In the genomic region with DNA sequence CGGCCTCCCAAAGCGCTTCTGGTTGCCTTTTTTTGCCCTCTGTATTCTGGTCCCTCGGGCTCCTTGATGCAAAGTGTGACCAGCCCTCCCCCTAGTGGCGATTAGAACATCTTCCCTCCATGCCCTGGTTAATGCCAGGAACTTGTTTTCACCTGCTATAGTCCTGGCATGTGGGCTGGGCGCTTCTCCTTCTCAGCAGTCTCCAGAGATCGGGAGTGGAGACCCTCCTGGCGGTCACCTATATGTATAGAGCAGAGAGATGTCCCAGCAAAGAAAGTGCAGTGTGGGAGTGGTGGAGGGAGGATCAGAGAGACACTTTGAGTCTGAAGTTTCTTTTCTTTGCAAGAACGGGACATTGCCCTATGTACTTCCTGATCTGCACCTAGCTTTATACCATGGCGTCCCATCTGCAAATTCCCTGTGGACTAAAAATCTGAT, we compare ENCODE assay signal across 8 cellular contexts.
DNase-seq lines count a peak whose midpoint lies in the region; ATAC-seq and TF ChIP-seq lines count a peak whose summit lies in the region.

No MANE protein-coding gene starts in this region.

- no peaks in the 10 kb centered on the region for H3K9me3 Mint-ChIP-seq in activated T-helper 1 cell treated with anti-CD3 and anti-CD28 coated beads, Interleukin-12 subunit alpha, Interleukin-12 subunit beta, Interleukin-2, Interleukin-4 antibody, amounts not matched to agents 30 ng/mL and 10 ng/mL and 1 ng/mL, durations not matched to agents 14 hours and 24 hours and 36 hours

- no peaks in the 10 kb centered on the region for H4K20me1 ChIP-seq in OCI-LY7 (ENCODE audit: insufficient read depth, low read length)

- H3K36me3 ChIP-seq in OCI-LY7 (ENCODE audit: insufficient read depth, low read length) = no peaks in the 10 kb centered on the region

- H3K27me3 Mint-ChIP-seq in activated T-helper 1 cell treated with anti-CD3 and anti-CD28 coated beads, Interleukin-12 subunit alpha, Interleukin-12 subunit beta, Interleukin-2, Interleukin-4 antibody, amounts not matched to agents 30 ng/mL and 10 ng/mL and 1 ng/mL, durations not matched to agents 14 hours and 24 hours and 36 hours (ENCODE audit: insufficient read depth) = peaks cover 14% of the 10 kb centered on the region

- H3K9me3 ChIP-seq in OCI-LY7 (ENCODE audit: low read length) = no peaks in the 10 kb centered on the region

- no peak overlapping the region for H3K4me3 ChIP-seq in OCI-LY7 (ENCODE audit: low read depth, low read length, poor library complexity, severe bottlenecking)
- H3K4me3 ChIP-seq in coronary artery = no peak overlapping the region

- CTCF ChIA-PET in OCI-LY7 (lab: Charles Lee; ENCODE audit: unreplicated experiment) = no interaction called here

- H3K27ac ChIP-seq in OCI-LY7 (ENCODE audit: low read depth, low read length, poor library complexity, severe bottlenecking) = no peak overlapping the region
- H3K27ac ChIP-seq in coronary artery = no peak overlapping the region

- H3K4me1 ChIP-seq in OCI-LY7 (ENCODE audit: insufficient read depth, low read length, poor library complexity, severe bottlenecking) = no peaks in the 10 kb centered on the region

- H3K27ac Mint-ChIP-seq in activated T-helper 1 cell treated with anti-CD3 and anti-CD28 coated beads, Interleukin-12 subunit alpha, Interleukin-12 subunit beta, Interleukin-2, Interleukin-4 antibody, amounts not matched to agents 30 ng/mL and 10 ng/mL and 1 ng/mL, durations not matched to agents 14 hours and 24 hours and 36 hours = no peak overlapping the region

- no peaks in the 10 kb centered on the region for H3K9me2 ChIP-seq in OCI-LY7 (ENCODE audit: insufficient read depth, low read length)

- no peaks in the 10 kb centered on the region for H3K4me1 Mint-ChIP-seq in activated T-helper 1 cell treated with anti-CD3 and anti-CD28 coated beads, Interleukin-12 subunit alpha, Interleukin-12 subunit beta, Interleukin-2, Interleukin-4 antibody, amounts not matched to agents 30 ng/mL and 10 ng/mL and 1 ng/mL, durations not matched to agents 14 hours and 24 hours and 36 hours (ENCODE audit: low read depth)

- POLR2A ChIA-PET in OCI-LY7 (lab: Charles Lee) = interaction anchor here (0.7 kb wide), 1 partner anchor 483 kb away, joined by 3 read pairs; no protein-coding TSS in a partner anchor

- no peak overlapping the region for H3K4me3 Mint-ChIP-seq in activated T-helper 1 cell treated with anti-CD3 and anti-CD28 coated beads, Interleukin-12 subunit alpha, Interleukin-12 subunit beta, Interleukin-2, Interleukin-4 antibody, amounts not matched to agents 30 ng/mL and 10 ng/mL and 1 ng/mL, durations not matched to agents 14 hours and 24 hours and 36 hours

- H3K4me2 ChIP-seq in OCI-LY7 (ENCODE audit: low read length) = no peak overlapping the region

- intact Hi-C loops in OCI-LY7 (cut with micrococcal nuclease; ENCODE audit: unreplicated experiment) (loop anchor here (1.0 to 5.0 kb wide), 3 partner anchors 161 to 544 kb away; no protein-coding TSS in a partner anchor), posterior vena cava (cut with DNase I) (no loop called here)
- intact Hi-C loops in activated T-helper 1 cell treated with anti-CD3 and anti-CD28 coated beads, Interleukin-12 subunit alpha, Interleukin-12 subunit beta, Interleukin-2, Interleukin-4 antibody, amounts not matched to agents 30 ng/mL and 10 ng/mL and 1 ng/mL, durations not matched to agents 14 hours and 24 hours and 36 hours (cut with micrococcal nuclease) = loop anchor here (1.0 to 10.0 kb wide), 5 partner anchors 171 to 812 kb away; no protein-coding TSS in a partner anchor

- BruUV-seq in OCI-LY7 (replicated peaks; lab: Mats Ljungman, UMichigan) = no TSS peak

- H3K79me2 ChIP-seq in OCI-LY7 (ENCODE audit: insufficient read depth, low read depth, low read length) = no peaks in the 10 kb centered on the region

- H2AFZ ChIP-seq in OCI-LY7 (ENCODE audit: low read length) = no peak overlapping the region

- TF ChIP-seq CTCF in OCI-LY7 (conservative IDR thresholded peaks at IDR 0.05; ENCODE audit: low read length) (peak; percentile 79), coronary artery (IDR thresholded peaks at IDR 0.05) (no peak)

- peak; percentile 95 for ATAC-seq in GM21529 (IDR thresholded peaks at IDR 0.05; ENCODE audit: unreplicated experiment)

- no peaks in the 10 kb centered on the region for H3K36me3 Mint-ChIP-seq in activated T-helper 1 cell treated with anti-CD3 and anti-CD28 coated beads, Interleukin-12 subunit alpha, Interleukin-12 subunit beta, Interleukin-2, Interleukin-4 antibody, amounts not matched to agents 30 ng/mL and 10 ng/mL and 1 ng/mL, durations not matched to agents 14 hours and 24 hours and 36 hours (ENCODE audit: low read depth)

- DNase-seq in GDM1 (lab: John Stamatoyannopoulos, UW) (peak; percentile 73), HT1080 (ENCODE audit: low read depth) (peak; percentile 59), OCI-LY7 (ENCODE audit: low spot score) (peak; percentile 72), germinal center (ENCODE audit: low spot score) (peak; percentile 45), posterior vena cava (ENCODE audit: low spot score) (peak; percentile 76), coronary artery (ENCODE audit: low spot score) (no peak)
- DNase-seq in activated T-helper 1 cell treated with anti-CD3 and anti-CD28 coated beads, Interleukin-12 subunit alpha, Interleukin-12 subunit beta, Interleukin-2, Interleukin-4 antibody, amounts not matched to agents 30 ng/mL and 10 ng/mL and 1 ng/mL, durations not matched to agents 14 hours and 24 hours and 36 hours (ENCODE audit: low spot score) = peak; percentile 14

Comparison
In these comparisons a context has a peak if more than half of its experiments do, and no peak if none do; other contexts are left out.
1. intact Hi-C loops: an anchor here in OCI-LY7 (1.0 to 5.0 kb wide) and activated T-helper 1 cell treated with anti-CD3 and anti-CD28 coated beads, Interleukin-12 subunit alpha, Interleukin-12 subunit beta, Interleukin-2, Interleukin-4 antibody, amounts not matched to agents 30 ng/mL and 10 ng/mL and 1 ng/mL, durations not matched to agents 14 hours and 24 hours and 36 hours (1.0 to 10.0 kb wide); none called in posterior vena cava.